19 cellular contexts compared by ENCODE assay signal in the genomic region with DNA sequence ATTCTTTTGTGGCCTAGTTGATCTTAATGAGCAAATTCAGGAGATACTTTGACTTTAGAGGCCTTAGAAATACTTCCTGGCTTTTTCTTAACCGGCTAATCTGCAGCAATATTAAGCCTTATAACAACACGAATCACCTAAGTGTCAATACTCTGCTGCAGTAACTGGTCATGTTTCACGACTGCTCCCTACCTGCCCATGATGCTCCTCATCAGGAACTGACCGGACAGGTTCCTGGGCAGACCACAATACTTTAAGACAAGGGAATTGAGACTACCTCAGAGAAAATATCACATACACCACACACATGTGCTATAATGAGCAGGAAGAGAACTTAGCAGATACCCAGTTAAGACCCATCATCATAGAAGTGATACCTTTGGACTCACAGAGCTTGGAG.
DNase-seq lines count a peak whose midpoint lies in the region; ATAC-seq and TF ChIP-seq lines count a peak whose summit lies in the region.
"Had no signal": no experiment of that assay in that cellular context is flagged by ENCODE, and none has a peak within 500 bp of the region (broad histone marks: within the 10 kb centered on the region; RNA-seq: fewer than 3 reads in every experiment).

No MANE protein-coding gene starts in this region.

- CTCF ChIA-PET in MCF 10A (lab: Yijun Ruan, JAX) = interaction anchor here (0.7 kb wide), 1 partner anchor 9 kb away, joined by 5 read pairs; no protein-coding TSS in a partner anchor
- CTCF ChIA-PET in activated CD4-positive, alpha-beta memory T cell treated with anti-CD3 and anti-CD28 coated beads, Interleukin-2, amount 10 ng/mL, durations not matched to agents 7 days and 5 days (lab: Charles Lee) = no interaction called here

- TF ChIP-seq CTCF in MCF 10A (IDR thresholded peaks at IDR 0.05; ENCODE audit: unreplicated experiment) (no peak), breast epithelium (IDR thresholded peaks at IDR 0.05) (no peak), RWPE2 (IDR thresholded peaks at IDR 0.05; ENCODE audit: poor library complexity, severe bottlenecking) (no peak), glutamatergic neuron (IDR thresholded peaks at IDR 0.05; ENCODE audit: partially characterized antibody, unreplicated experiment) (no peak)

- DNase-seq in MCF 10A (ENCODE audit: unreplicated experiment) = no peak
- DNase-seq in breast epithelium (ENCODE audit: low spot score in 2 of 2) = no peak
- DNase-seq in RWPE2 (ENCODE audit: low spot score) = no peak
- DNase-seq in glutamatergic neuron = no peak
- no peak for DNase-seq in activated CD4-positive, alpha-beta memory T cell treated with anti-CD3 and anti-CD28 coated beads, Interleukin-2, amount 10 ng/mL, durations not matched to agents 7 days and 5 days
- no peak for DNase-seq in superior temporal gyrus (ENCODE audit: extremely low spot score)
- no peak for DNase-seq in SW 1271 (lab: John Stamatoyannopoulos, UW)
- DNase-seq: CD4-positive, CD25-positive, alpha-beta regulatory T cell; COR-L47; NCI-H1417 treated with DMSO at 0.1 percent for 48 hours; NCI-H187 treated with DMSO at 0.1 percent for 48 hours; NCI-H2227 treated with DMSO at 0.1 percent for 48 hours; NCI-H510A treated with DMSO at 0.1 percent for 48 hours; NCI-H82; SJCRH30 had no signal

- H3K27me3 Mint-ChIP-seq in MCF 10A (ENCODE audit: insufficient read depth, unreplicated experiment) (no peaks in the 10 kb centered on the region), glutamatergic neuron (ENCODE audit: unreplicated experiment) (peaks cover 1% of the 10 kb centered on the region)
- H3K27me3 Mint-ChIP-seq in activated CD4-positive, alpha-beta memory T cell treated with anti-CD3 and anti-CD28 coated beads, Interleukin-2, amount 10 ng/mL, durations not matched to agents 7 days and 5 days = peaks cover 23% of the 10 kb centered on the region

- H3K4me1 ChIP-seq in breast epithelium (no peaks in the 10 kb centered on the region), RWPE2 (ENCODE audit: insufficient read depth, poor library complexity, severe bottlenecking) (peaks cover 26% of the 10 kb centered on the region)

- H3K36me3 Mint-ChIP-seq in MCF 10A (ENCODE audit: insufficient read depth, unreplicated experiment) = no peaks in the 10 kb centered on the region
- H3K36me3 Mint-ChIP-seq in glutamatergic neuron (ENCODE audit: unreplicated experiment) = no peaks in the 10 kb centered on the region
- H3K36me3 Mint-ChIP-seq in activated CD4-positive, alpha-beta memory T cell treated with anti-CD3 and anti-CD28 coated beads, Interleukin-2, amount 10 ng/mL, durations not matched to agents 7 days and 5 days (ENCODE audit: low read depth) = no peaks in the 10 kb centered on the region
- H3K36me3 Mint-ChIP-seq: CD4-positive, CD25-positive, alpha-beta regulatory T cell had no signal

- POLR2A ChIA-PET in MCF 10A (lab: Yijun Ruan, JAX) = no interaction called here
- POLR2A ChIA-PET in activated CD4-positive, alpha-beta memory T cell treated with anti-CD3 and anti-CD28 coated beads, Interleukin-2, amount 10 ng/mL, durations not matched to agents 7 days and 5 days (lab: Charles Lee) = no interaction called here

- ATAC-seq in RWPE2 (ENCODE audit: low read depth) (peak; percentile 74), GM19452 (IDR thresholded peaks at IDR 0.05; ENCODE audit: unreplicated experiment) (no peak)
- ATAC-seq: K562 had no signal

- peak overlapping the region; percentile 61 for H3K27ac Mint-ChIP-seq in MCF 10A (ENCODE audit: low read depth, unreplicated experiment)
- H3K27ac Mint-ChIP-seq in glutamatergic neuron (ENCODE audit: unreplicated experiment) = peak overlapping the region; percentile 44
- no peak overlapping the region for H3K27ac Mint-ChIP-seq in activated CD4-positive, alpha-beta memory T cell treated with anti-CD3 and anti-CD28 coated beads, Interleukin-2, amount 10 ng/mL, durations not matched to agents 7 days and 5 days
- H3K27ac Mint-ChIP-seq: B cell; CD4-positive, CD25-positive, alpha-beta regulatory T cell had no signal

- H3K9me3 Mint-ChIP-seq in MCF 10A (ENCODE audit: unreplicated experiment) (no peaks in the 10 kb centered on the region), glutamatergic neuron (ENCODE audit: unreplicated experiment) (peaks cover 11% of the 10 kb centered on the region)
- no peaks in the 10 kb centered on the region for H3K9me3 Mint-ChIP-seq in activated CD4-positive, alpha-beta memory T cell treated with anti-CD3 and anti-CD28 coated beads, Interleukin-2, amount 10 ng/mL, durations not matched to agents 7 days and 5 days

- H3K4me1 Mint-ChIP-seq in MCF 10A (ENCODE audit: insufficient read depth, unreplicated experiment) (peaks cover 29% of the 10 kb centered on the region), glutamatergic neuron (ENCODE audit: low read depth, unreplicated experiment) (peaks cover 48% of the 10 kb centered on the region)
- no peaks in the 10 kb centered on the region for H3K4me1 Mint-ChIP-seq in activated CD4-positive, alpha-beta memory T cell treated with anti-CD3 and anti-CD28 coated beads, Interleukin-2, amount 10 ng/mL, durations not matched to agents 7 days and 5 days
- H3K4me1 Mint-ChIP-seq: B cell; CD4-positive, CD25-positive, alpha-beta regulatory T cell had no signal

- no TSS peak for BruUV-seq in MCF 10A (replicated peaks; lab: Mats Ljungman, UMichigan)

- H3K36me3 ChIP-seq in breast epithelium (no peaks in the 10 kb centered on the region), RWPE2 (ENCODE audit: low read depth) (no peaks in the 10 kb centered on the region)
- H3K36me3 ChIP-seq: SJCRH30 had no signal

- H3K9me3 ChIP-seq in breast epithelium (no peaks in the 10 kb centered on the region), RWPE2 (ENCODE audit: severe bottlenecking) (no peaks in the 10 kb centered on the region)
- H3K9me3 ChIP-seq: SJCRH30 had no signal

- H3K4me3 Mint-ChIP-seq in MCF 10A (ENCODE audit: unreplicated experiment) (no peak overlapping the region), glutamatergic neuron (ENCODE audit: unreplicated experiment) (no peak overlapping the region)
- H3K4me3 Mint-ChIP-seq in activated CD4-positive, alpha-beta memory T cell treated with anti-CD3 and anti-CD28 coated beads, Interleukin-2, amount 10 ng/mL, durations not matched to agents 7 days and 5 days = no peak overlapping the region
- H3K4me3 Mint-ChIP-seq: B cell; CD4-positive, CD25-positive, alpha-beta regulatory T cell had no signal

- TF ChIP-seq POLR2A in breast epithelium (IDR thresholded peaks at IDR 0.05) = no peak

- H3K27me3 ChIP-seq in breast epithelium = no peaks in the 10 kb centered on the region
- H3K27me3 ChIP-seq in RWPE2 (ENCODE audit: insufficient read depth, poor library complexity, severe bottlenecking) = no peaks in the 10 kb centered on the region
- H3K27me3 ChIP-seq: SJCRH30 had no signal

- H3K27ac ChIP-seq in breast epithelium (no peak overlapping the region), RWPE2 (ENCODE audit: poor library complexity, severe bottlenecking) (peak overlapping the region; percentile 71)
- H3K27ac ChIP-seq: 22Rv1, SJCRH30 had no signal

- H3K4me3 ChIP-seq in breast epithelium (no peak overlapping the region), RWPE2 (ENCODE audit: severe bottlenecking) (no peak overlapping the region)
- H3K4me3 ChIP-seq: K562, SJCRH30 had no signal

- intact Hi-C loops in MCF 10A (cut with micrococcal nuclease) (no loop called here), breast epithelium (cut with DNase I; ENCODE audit: low total_unique reads) (loop anchor here (10.0 kb wide), 1 partner anchor 196 kb away; no protein-coding TSS in a partner anchor)
